ENCODE assay signal across 2 cellular contexts in the genomic region with DNA sequence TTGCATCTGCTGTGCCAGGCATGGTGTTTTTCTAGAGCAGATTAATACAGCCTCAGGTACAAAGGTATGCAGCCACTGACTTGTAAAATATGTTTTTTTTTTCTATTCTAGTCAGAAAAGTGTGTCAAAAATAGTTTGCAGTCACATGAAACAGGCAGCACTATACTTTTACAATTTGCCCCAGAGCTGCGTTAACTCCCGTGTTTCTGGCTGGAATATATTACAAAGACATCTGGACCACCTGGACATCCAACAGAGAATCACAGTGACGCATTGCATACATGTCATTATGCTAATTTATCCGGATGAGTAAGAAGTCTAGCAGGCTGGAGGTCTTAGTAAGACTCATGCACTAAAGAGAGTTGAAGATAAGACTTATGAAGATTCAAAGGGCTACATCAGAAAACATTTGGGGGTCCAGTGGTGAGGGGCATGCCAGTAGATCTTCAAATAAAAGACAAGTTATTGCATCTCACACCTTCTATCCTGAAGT.
TF ChIP-seq lines count a peak whose summit lies in the region.

No MANE protein-coding gene starts in this region.

TF ChIP-seq in SK-N-SH treated with all-trans-retinoic acid at 6 μM for 48 hours, 23 proteins besides CTCF, POLR2A, EP300 and RAD21 (continued from another document):
- TF ChIP-seq, protein P1, sequence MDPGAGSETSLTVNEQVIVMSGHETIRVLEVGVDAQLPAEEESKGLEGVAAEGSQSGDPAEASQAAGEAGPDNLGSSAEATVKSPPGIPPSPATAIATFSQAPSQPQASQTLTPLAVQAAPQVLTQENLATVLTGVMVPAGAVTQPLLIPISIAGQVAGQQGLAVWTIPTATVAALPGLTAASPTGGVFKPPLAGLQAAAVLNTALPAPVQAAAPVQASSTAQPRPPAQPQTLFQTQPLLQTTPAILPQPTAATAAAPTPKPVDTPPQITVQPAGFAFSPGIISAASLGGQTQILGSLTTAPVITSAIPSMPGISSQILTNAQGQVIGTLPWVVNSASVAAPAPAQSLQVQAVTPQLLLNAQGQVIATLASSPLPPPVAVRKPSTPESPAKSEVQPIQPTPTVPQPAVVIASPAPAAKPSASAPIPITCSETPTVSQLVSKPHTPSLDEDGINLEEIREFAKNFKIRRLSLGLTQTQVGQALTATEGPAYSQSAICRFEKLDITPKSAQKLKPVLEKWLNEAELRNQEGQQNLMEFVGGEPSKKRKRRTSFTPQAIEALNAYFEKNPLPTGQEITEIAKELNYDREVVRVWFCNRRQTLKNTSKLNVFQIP (CRISPR knock-in tag; IDR thresholded peaks at IDR 0.05; ENCODE audit: borderline replicate concordance, low read depth), result no peak
- no peak for TF ChIP-seq PPARA (CRISPR knock-in tag; IDR thresholded peaks at IDR 0.05; ENCODE audit: borderline replicate concordance)
- TF ChIP-seq ZNF70 (CRISPR knock-in tag; IDR thresholded peaks at IDR 0.05), result no peak
- TF ChIP-seq, protein P2, sequence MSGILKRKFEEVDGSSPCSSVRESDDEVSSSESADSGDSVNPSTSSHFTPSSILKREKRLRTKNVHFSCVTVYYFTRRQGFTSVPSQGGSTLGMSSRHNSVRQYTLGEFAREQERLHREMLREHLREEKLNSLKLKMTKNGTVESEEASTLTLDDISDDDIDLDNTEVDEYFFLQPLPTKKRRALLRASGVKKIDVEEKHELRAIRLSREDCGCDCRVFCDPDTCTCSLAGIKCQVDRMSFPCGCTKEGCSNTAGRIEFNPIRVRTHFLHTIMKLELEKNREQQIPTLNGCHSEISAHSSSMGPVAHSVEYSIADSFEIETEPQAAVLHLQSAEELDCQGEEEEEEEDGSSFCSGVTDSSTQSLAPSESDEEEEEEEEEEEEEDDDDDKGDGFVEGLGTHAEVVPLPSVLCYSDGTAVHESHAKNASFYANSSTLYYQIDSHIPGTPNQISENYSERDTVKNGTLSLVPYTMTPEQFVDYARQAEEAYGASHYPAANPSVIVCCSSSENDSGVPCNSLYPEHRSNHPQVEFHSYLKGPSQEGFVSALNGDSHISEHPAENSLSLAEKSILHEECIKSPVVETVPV (CRISPR knock-in tag; IDR thresholded peaks at IDR 0.05), result no peak
- TF ChIP-seq BACH2 (CRISPR knock-in tag; IDR thresholded peaks at IDR 0.05; ENCODE audit: borderline replicate concordance), result no peak
- no peak for TF ChIP-seq TCF4 (CRISPR knock-in tag; IDR thresholded peaks at IDR 0.05; ENCODE audit: borderline replicate concordance)
- no peak for TF ChIP-seq ZFP3 (CRISPR knock-in tag; IDR thresholded peaks at IDR 0.05)
- no peak for TF ChIP-seq GLIS3 (CRISPR knock-in tag; IDR thresholded peaks at IDR 0.05)
- no peak for TF ChIP-seq RARB (CRISPR knock-in tag; IDR thresholded peaks at IDR 0.05)
- no peak for TF ChIP-seq ZNF8 (CRISPR knock-in tag; IDR thresholded peaks at IDR 0.05)

TF ChIP-seq in K562, 482 proteins besides CTCF, POLR2A, EP300 and RAD21 (continued from another document):
- TF ChIP-seq, protein P3, sequence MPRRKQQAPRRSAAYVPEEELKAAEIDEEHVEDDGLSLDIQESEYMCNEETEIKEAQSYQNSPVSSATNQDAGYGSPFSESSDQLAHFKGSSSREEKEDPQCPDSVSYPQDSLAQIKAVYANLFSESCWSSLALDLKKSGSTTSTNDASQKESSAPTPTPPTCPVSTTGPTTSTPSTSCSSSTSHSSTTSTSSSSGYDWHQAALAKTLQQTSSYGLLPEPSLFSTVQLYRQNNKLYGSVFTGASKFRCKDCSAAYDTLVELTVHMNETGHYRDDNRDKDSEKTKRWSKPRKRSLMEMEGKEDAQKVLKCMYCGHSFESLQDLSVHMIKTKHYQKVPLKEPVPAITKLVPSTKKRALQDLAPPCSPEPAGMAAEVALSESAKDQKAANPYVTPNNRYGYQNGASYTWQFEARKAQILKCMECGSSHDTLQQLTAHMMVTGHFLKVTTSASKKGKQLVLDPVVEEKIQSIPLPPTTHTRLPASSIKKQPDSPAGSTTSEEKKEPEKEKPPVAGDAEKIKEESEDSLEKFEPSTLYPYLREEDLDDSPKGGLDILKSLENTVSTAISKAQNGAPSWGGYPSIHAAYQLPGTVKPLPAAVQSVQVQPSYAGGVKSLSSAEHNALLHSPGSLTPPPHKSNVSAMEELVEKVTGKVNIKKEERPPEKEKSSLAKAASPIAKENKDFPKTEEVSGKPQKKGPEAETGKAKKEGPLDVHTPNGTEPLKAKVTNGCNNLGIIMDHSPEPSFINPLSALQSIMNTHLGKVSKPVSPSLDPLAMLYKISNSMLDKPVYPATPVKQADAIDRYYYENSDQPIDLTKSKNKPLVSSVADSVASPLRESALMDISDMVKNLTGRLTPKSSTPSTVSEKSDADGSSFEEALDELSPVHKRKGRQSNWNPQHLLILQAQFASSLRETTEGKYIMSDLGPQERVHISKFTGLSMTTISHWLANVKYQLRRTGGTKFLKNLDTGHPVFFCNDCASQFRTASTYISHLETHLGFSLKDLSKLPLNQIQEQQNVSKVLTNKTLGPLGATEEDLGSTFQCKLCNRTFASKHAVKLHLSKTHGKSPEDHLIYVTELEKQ (CRISPR knock-in tag; IDR thresholded peaks at IDR 0.05), result no peak
